1 cellular context compared by ENCODE assay signal in genomic region chr14:30194769-30195168, GRCh38.
TF ChIP-seq lines count a peak whose summit lies in the region.

No MANE protein-coding gene starts in this region.

TF ChIP-seq in GM23338, 12 proteins besides CTCF, POLR2A, EP300 and RAD21 (continued from another document):
- no peak for TF ChIP-seq REST (IDR thresholded peaks at IDR 0.05; ENCODE audit: unreplicated experiment)
- TF ChIP-seq ZNF331 (CRISPR knock-in tag; IDR thresholded peaks at IDR 0.05; ENCODE audit: low read depth): no peak
